In the genomic region with DNA sequence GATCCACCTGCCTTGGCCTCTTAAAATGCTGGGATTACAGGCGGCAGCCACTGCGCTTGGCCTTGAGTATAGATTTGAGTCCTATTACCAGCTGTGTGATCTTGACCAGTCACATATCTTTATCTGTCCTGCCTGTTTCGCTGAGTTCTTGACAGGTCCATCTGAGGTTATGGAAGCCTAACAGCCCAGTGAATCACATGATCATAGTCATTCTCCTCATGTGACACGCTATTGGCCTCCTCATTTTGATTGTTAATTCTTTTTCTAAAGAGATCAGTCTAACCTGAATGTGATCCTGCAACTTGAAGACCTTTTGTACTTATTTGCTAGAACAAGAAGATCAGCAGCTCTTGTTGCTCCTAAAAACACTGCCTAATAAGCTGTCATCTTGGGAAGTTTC, we compare ENCODE assay signal across 26 cellular contexts.
"Had no signal": no experiment of that assay in that cellular context is flagged by ENCODE, and none has a peak within 500 bp of the region (broad histone marks: within the 10 kb centered on the region; RNA-seq: fewer than 3 reads in every experiment).

No MANE protein-coding gene starts in this region.

- H3K4me1 ChIP-seq: heart right ventricle, left ventricle myocardium inferior, parathyroid adenoma, right atrium auricular region, testis, tibial artery, upper lobe of right lung had no signal

- H3K79me2 ChIP-seq: parathyroid adenoma had no signal

- H3K36me3 ChIP-seq: left ventricle myocardium inferior, right atrium auricular region, tibial artery had no signal

- FAIRE-seq: urothelium cell line had no signal

- H3K9ac ChIP-seq: parathyroid adenoma had no signal

- H3K9me3 Mint-ChIP-seq: natural killer cell treated with Interleukin-12 subunit alpha and Interleukin-12 subunit beta and Interleukin-15 and Interleukin-18, amount 100 ng/mL, for 72 hours had no signal

- H3K4me3 ChIP-seq: heart right ventricle, left ventricle myocardium inferior, lung, mucosa of descending colon, right atrium auricular region, right lobe of liver, smooth muscle cell, testis, tibial artery, upper lobe of right lung had no signal

- H3K27me3 ChIP-seq: right atrium auricular region, right lobe of liver, testis, tibial artery, upper lobe of right lung had no signal

- H3K36me3 Mint-ChIP-seq: natural killer cell treated with Interleukin-12 subunit alpha and Interleukin-12 subunit beta and Interleukin-15 and Interleukin-18, amount 100 ng/mL, for 72 hours had no signal

- DNase-seq: heart right ventricle; hippocampal formation; left ventricle myocardium inferior; midbrain; mucosa of descending colon; naive thymus-derived CD4-positive, alpha-beta T cell; occipital lobe; right lobe of liver; stimulated activated CD4-positive, alpha-beta T cell treated with anti-CD3 and anti-CD28 coated beads, Interleukin-1b, Interleukin-23, amount 100 ng/mL, for 48 hours; stimulated activated CD4-positive, alpha-beta T cell treated with anti-CD3 and anti-CD28 coated beads, Interleukin-2, amount 100 ng/mL, for 48 hours; stimulated activated CD4-positive, alpha-beta T cell treated with anti-CD3 and anti-CD28 coated beads, Interleukin-4, amount 100 ng/mL, for 4 hours; stimulated activated CD8-positive, alpha-beta memory T cell treated with anti-CD3 and anti-CD28 coated beads, Interleukin-4, amount 100 ng/mL, for 48 hours; stimulated activated naive CD4-positive, alpha-beta T cell treated with Interleukin-2 at 50 U/mL for 16 hours; stimulated activated naive CD8-positive, alpha-beta T cell treated with anti-CD3 and anti-CD28 coated beads, Interleukin-15, amount 100 ng/mL, for 72 hours; testis; tibial artery; trophoblast cell; upper lobe of right lung had no signal

- H2AFZ ChIP-seq: parathyroid adenoma had no signal

- H3K27me3 Mint-ChIP-seq: memory B cell; naive thymus-derived CD4-positive, alpha-beta T cell; stimulated activated memory B cell treated with anti-CD40 and anti-IgM and Interleukin-4, amounts not matched to agents 10 μg/mL and 1 μg/mL and 100 μg/mL, for 72 hours; stimulated activated naive CD8-positive, alpha-beta T cell treated with anti-CD3 and anti-CD28 coated beads, Interleukin-15, amount 100 ng/mL, for 72 hours had no signal

- H3K9me3 ChIP-seq: heart right ventricle, left ventricle myocardium inferior, mucosa of descending colon, right atrium auricular region, right lobe of liver, testis, tibial artery, upper lobe of right lung had no signal

- H3K4me1 Mint-ChIP-seq: memory B cell; stimulated activated memory B cell treated with anti-CD40 and anti-IgM and Interleukin-4, amounts not matched to agents 10 μg/mL and 1 μg/mL and 100 μg/mL, for 72 hours; stimulated activated naive CD8-positive, alpha-beta T cell treated with anti-CD3 and anti-CD28 coated beads, Interleukin-15, amount 100 ng/mL, for 72 hours had no signal

- H3K4me3 Mint-ChIP-seq: memory B cell; naive thymus-derived CD4-positive, alpha-beta T cell; natural killer cell treated with Interleukin-12 subunit alpha and Interleukin-12 subunit beta and Interleukin-15 and Interleukin-18, amount 100 ng/mL, for 72 hours; stimulated activated memory B cell treated with anti-CD40 and anti-IgM and Interleukin-4, amounts not matched to agents 10 μg/mL and 1 μg/mL and 100 μg/mL, for 72 hours; stimulated activated naive CD8-positive, alpha-beta T cell treated with anti-CD3 and anti-CD28 coated beads, Interleukin-15, amount 100 ng/mL, for 72 hours had no signal

- H3K4me2 ChIP-seq: smooth muscle cell had no signal

- H3K27ac ChIP-seq: heart right ventricle, left ventricle myocardium inferior, parathyroid adenoma, right atrium auricular region, tibial artery, upper lobe of right lung had no signal

- H3K27ac Mint-ChIP-seq: memory B cell; naive thymus-derived CD4-positive, alpha-beta T cell; natural killer cell treated with Interleukin-12 subunit alpha and Interleukin-12 subunit beta and Interleukin-15 and Interleukin-18, amount 100 ng/mL, for 72 hours; stimulated activated memory B cell treated with anti-CD40 and anti-IgM and Interleukin-4, amounts not matched to agents 10 μg/mL and 1 μg/mL and 100 μg/mL, for 72 hours; stimulated activated naive CD8-positive, alpha-beta T cell treated with anti-CD3 and anti-CD28 coated beads, Interleukin-15, amount 100 ng/mL, for 72 hours had no signal

- ATAC-seq: heart right ventricle; naive thymus-derived CD4-positive, alpha-beta T cell; natural killer cell treated with Interleukin-12 subunit alpha and Interleukin-12 subunit beta and Interleukin-15 and Interleukin-18, amount 100 ng/mL, for 72 hours; right lobe of liver; stimulated activated memory B cell treated with anti-CD40 and anti-IgM and Interleukin-4, amounts not matched to agents 10 μg/mL and 1 μg/mL and 100 μg/mL, for 72 hours; stimulated activated naive CD8-positive, alpha-beta T cell treated with anti-CD3 and anti-CD28 coated beads, Interleukin-15, amount 100 ng/mL, for 72 hours; upper lobe of right lung had no signal
